20 cellular contexts compared by ENCODE assay signal in the genomic region with DNA sequence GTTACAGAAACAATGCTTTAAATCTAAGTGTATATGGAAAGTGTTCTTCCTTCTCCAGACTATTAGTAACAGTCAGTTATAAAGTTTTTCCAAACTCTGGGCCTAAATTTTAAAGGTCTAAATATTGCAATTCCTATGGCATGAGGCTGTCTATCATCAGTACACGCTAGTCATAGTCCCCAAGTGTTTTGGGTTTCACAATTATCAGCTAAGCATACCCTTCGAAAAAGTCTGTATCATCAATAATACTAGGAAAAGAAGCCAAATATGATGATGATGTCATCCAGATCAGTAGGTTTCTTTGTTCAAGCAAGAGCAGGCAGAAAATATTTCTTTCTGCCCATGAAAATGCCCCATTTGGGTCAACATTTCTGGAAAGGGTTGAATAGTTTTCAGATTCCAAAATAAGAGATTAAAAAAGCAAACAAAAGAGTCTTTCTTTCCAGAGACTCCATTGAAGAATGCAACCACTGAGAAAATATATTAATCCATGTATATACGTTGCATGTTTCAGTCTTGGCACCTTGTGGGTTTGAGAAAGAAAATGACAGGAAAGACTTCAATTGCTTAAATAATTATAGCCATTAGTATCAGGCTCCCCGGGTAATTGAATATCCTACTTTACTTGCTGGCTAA.
"Had no signal": no experiment of that assay in that cellular context is flagged by ENCODE, and none has a peak within 500 bp of the region (broad histone marks: within the 10 kb centered on the region; RNA-seq: fewer than 3 reads in every experiment).

No MANE protein-coding gene starts in this region.

- H3K27ac ChIP-seq: breast epithelium, epithelial cell of prostate, pancreas, testis, upper lobe of left lung had no signal

- H3K27me3 Mint-ChIP-seq: activated naive CD8-positive, alpha-beta T cell treated with anti-CD3 and anti-CD28 coated beads, Interleukin-2, amount 10 ng/mL, durations not matched to agents 7 days and 5 days; naive thymus-derived CD4-positive, alpha-beta T cell; T-cell had no signal

- H3K36me3 ChIP-seq: breast epithelium, pancreas, upper lobe of left lung had no signal

- H3K9me3 Mint-ChIP-seq: T-cell had no signal

- ATAC-seq: activated CD4-positive, CD25-positive, alpha-beta regulatory T cell treated with anti-CD3 and anti-CD28 coated beads, Interleukin-2, amount 50 U/mL, for 24 hours; left cardiac atrium; naive thymus-derived CD4-positive, alpha-beta T cell; pancreas; stimulated activated naive CD8-positive, alpha-beta T cell treated with anti-CD3 and anti-CD28 coated beads, Interleukin-15, Interleukin-2, amounts not matched to agents 100 U/mL and 50 U/mL, for 24 hours; T-cell had no signal

- H3K4me1 ChIP-seq: breast epithelium, pancreas, testis had no signal

- H3K27ac Mint-ChIP-seq: activated naive CD8-positive, alpha-beta T cell treated with anti-CD3 and anti-CD28 coated beads, Interleukin-2, amount 10 ng/mL, durations not matched to agents 7 days and 5 days; T-cell had no signal

- H3K9me3 ChIP-seq: breast epithelium, pancreas, SK-N-SH, testis, upper lobe of left lung had no signal

- H3K4me3 Mint-ChIP-seq: activated naive CD8-positive, alpha-beta T cell treated with anti-CD3 and anti-CD28 coated beads, Interleukin-2, amount 10 ng/mL, durations not matched to agents 7 days and 5 days; naive thymus-derived CD4-positive, alpha-beta T cell; T-cell had no signal

- H3K9ac ChIP-seq: SK-N-SH had no signal

- FAIRE-seq: pancreas, small intestine had no signal

- H3K27me3 ChIP-seq: breast epithelium, pancreas, testis, upper lobe of left lung had no signal

- DNase-seq: activated naive CD4-positive, alpha-beta T cell; activated naive CD8-positive, alpha-beta T cell treated with anti-CD3 and anti-CD28 coated beads, Interleukin-2, amount 10 ng/mL, durations not matched to agents 7 days and 5 days; anterior cingulate cortex; hypothalamus; left cardiac atrium; naive thymus-derived CD4-positive, alpha-beta T cell; pancreas; SK-N-SH; small intestine; stimulated activated CD4-positive, alpha-beta T cell treated with anti-CD3 and anti-CD28 coated beads, Interleukin-4, amount 100 ng/mL, for 4 hours; stimulated activated CD8-positive, alpha-beta memory T cell treated with anti-CD3 and anti-CD28 coated beads, Interleukin-4, amount 100 ng/mL, for 48 hours; stimulated activated naive CD8-positive, alpha-beta T cell treated with anti-CD3 and anti-CD28 coated beads, Interleukin-15, Interleukin-2, amounts not matched to agents 100 U/mL and 50 U/mL, for 24 hours; T-cell; T-helper 9 cell; testis; upper lobe of left lung had no signal

- H3K4me3 ChIP-seq: breast epithelium, lung, pancreas, testis, upper lobe of left lung had no signal

- H3K4me2 ChIP-seq: SK-N-SH had no signal
